19 cellular contexts compared by ENCODE assay signal in the genomic region with DNA sequence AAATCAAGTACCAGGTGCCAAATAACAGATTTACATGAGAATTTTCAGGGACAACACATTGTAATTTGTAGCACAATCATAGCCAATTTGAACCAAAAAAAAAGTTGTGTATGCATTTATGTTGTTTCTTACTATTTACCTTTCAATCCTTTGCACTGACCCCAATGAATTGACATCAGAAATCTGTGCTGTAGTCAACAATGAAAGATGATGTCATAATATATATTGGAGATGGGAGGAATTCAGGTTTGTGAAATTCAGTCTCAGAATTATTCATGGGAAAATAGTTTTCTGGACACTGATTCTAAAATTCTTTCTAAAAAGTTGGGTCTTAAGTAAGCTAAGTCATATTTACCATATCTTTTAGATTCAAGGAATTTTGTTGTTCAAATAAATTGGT. TPM values are rescaled to one million over a fixed set of nuclear protein-coding genes. Genes with fewer than 3 reads are reported as not detected.
"Had no signal": no experiment of that assay in that cellular context is flagged by ENCODE, and none has a peak within 500 bp of the region (broad histone marks: within the 10 kb centered on the region; RNA-seq: fewer than 3 reads in every experiment).

No MANE protein-coding gene starts in this region.

RNA-seq across cellular contexts. Expression of a gene that starts 31.0 kb away (rescaled TPM):
- total RNA-seq: chondrocyte, dermis blood vessel endothelial cell, esophagus mucosa, esophagus squamous epithelium, gastroesophageal sphincter, heart left ventricle, hepatocyte, kidney epithelial cell, left cardiac atrium, left lung, left ventricle myocardium superior, lower leg skin, lower lobe of right lung, lung microvascular endothelial cell, mesenteric fat pad, mesothelial cell of epicardium, mucosa of descending colon, myocyte had no signal
- polyA plus RNA-seq: heart left ventricle, hepatocyte, immature natural killer cell had no signal
